12 cellular contexts compared by ENCODE assay signal in genomic region chr2:111945444-111946293, GRCh38. TPM values are rescaled to one million over a fixed set of nuclear protein-coding genes. Genes with fewer than 3 reads are reported as not detected.
DNase-seq lines count a peak whose midpoint lies in the region; ATAC-seq and TF ChIP-seq lines count a peak whose summit lies in the region.
"Had no signal": no experiment of that assay in that cellular context is flagged by ENCODE, and none has a peak within 500 bp of the region (broad histone marks: within the 10 kb centered on the region; RNA-seq: fewer than 3 reads in every experiment).

No MANE protein-coding gene starts in this region.

- H3K4me2 ChIP-seq in GM23338 = no peak overlapping the region

- no peaks in the 10 kb centered on the region for H3F3A ChIP-seq in GM23338 (replicated peaks; ENCODE audit: low read depth)

- peaks cover 12% of the 10 kb centered on the region; the same call in 2 of the 3 replicates for H3K36me3 Mint-ChIP-seq in GM23338 (ENCODE audit: low read depth)
- no peaks in the 10 kb centered on the region for H3K36me3 Mint-ChIP-seq in activated naive CD8-positive, alpha-beta T cell treated with anti-CD3 and anti-CD28 coated beads for 36 hours

- peaks cover 28% of the 10 kb centered on the region for H3K4me1 Mint-ChIP-seq in GM23338
- no peaks in the 10 kb centered on the region for H3K4me1 Mint-ChIP-seq in activated naive CD8-positive, alpha-beta T cell treated with anti-CD3 and anti-CD28 coated beads for 36 hours

- peak overlapping the region; percentile 88; the same call in 1 of the 2 replicates for H3K27ac Mint-ChIP-seq in GM23338
- H3K27ac Mint-ChIP-seq in activated naive CD8-positive, alpha-beta T cell treated with anti-CD3 and anti-CD28 coated beads for 36 hours = no peak overlapping the region

- 63% methylated on average over 2 of the region's 2 CpGs for WGBS in right lobe of liver (ENCODE audit: insufficient coverage, low coverage, low lambda C conversion rate, missing lambda C conversion rate)
- WGBS in stomach, 5 donors = 55 to 77% (median 68%) methylated on average over 2 of the region's 2 CpGs

- H3K27me3 Mint-ChIP-seq in GM23338 (ENCODE audit: insufficient read depth, low read depth, poor library complexity) = peaks cover 6% of the 10 kb centered on the region
- H3K27me3 Mint-ChIP-seq in activated naive CD8-positive, alpha-beta T cell treated with anti-CD3 and anti-CD28 coated beads for 36 hours = peaks cover 11% of the 10 kb centered on the region

- H3K9me3 Mint-ChIP-seq in GM23338 = no peaks in the 10 kb centered on the region
- H3K9me3 Mint-ChIP-seq in activated naive CD8-positive, alpha-beta T cell treated with anti-CD3 and anti-CD28 coated beads for 36 hours = no peaks in the 10 kb centered on the region

- DNase-seq in GM23338 (ENCODE audit: low spot score) (no peak), caudate nucleus (lab: John Stamatoyannopoulos, UW) (no peak), right lobe of liver (no peak), stomach (no peak), NCI-H774 (lab: John Stamatoyannopoulos, UW) (no peak)
- no peak for DNase-seq in activated naive CD8-positive, alpha-beta T cell treated with anti-CD3 and anti-CD28 coated beads for 36 hours
- DNase-seq: activated CD4-positive, alpha-beta T cell treated with anti-CD3 and anti-CD28 coated beads for 1 hour; activated T-cell treated with anti-CD3 and anti-CD28 coated beads, Interleukin-2, amount 50 U/mL, for 1 hour had no signal

- H3K27ac ChIP-seq in GM23338 (ENCODE audit: low read depth) (no peak overlapping the region), caudate nucleus (ENCODE audit: low read depth, low read length) (peak overlapping the region; percentile 79), right lobe of liver (peak overlapping the region in 2 of 3 donors; percentile 27 to 37), stomach (peak overlapping the region; percentile 53 to 83 (median 80))
- H3K27ac ChIP-seq: foreskin keratinocyte, neutrophil had no signal

- no peaks in the 10 kb centered on the region for H3K9me2 ChIP-seq in GM23338 (ENCODE audit: insufficient read depth)

- no peaks in the 10 kb centered on the region for H3K79me2 ChIP-seq in GM23338 (replicated peaks; ENCODE audit: insufficient read depth)

- no peaks in the 10 kb centered on the region for H3K27me3 ChIP-seq in GM23338 (ENCODE audit: insufficient read depth)
- no peaks in the 10 kb centered on the region for H3K27me3 ChIP-seq in right lobe of liver
- no peaks in the 10 kb centered on the region for H3K27me3 ChIP-seq in stomach
- H3K27me3 ChIP-seq: neutrophil had no signal

- TF ChIP-seq CTCF in GM23338 (conservative IDR thresholded peaks at IDR 0.05; ENCODE audit: low read depth in 2 of 2) (no peak), right lobe of liver (IDR thresholded peaks at IDR 0.05) (no peak), stomach (IDR thresholded peaks at IDR 0.05) (no peak)

- H4K20me1 ChIP-seq in GM23338 (replicated peaks; ENCODE audit: insufficient read depth) = peaks cover 8% of the 10 kb centered on the region; the same call in 1 of the 2 replicates

- H3K9me3 ChIP-seq in right lobe of liver (no peaks in the 10 kb centered on the region), stomach (no peaks in the 10 kb centered on the region)
- H3K9me3 ChIP-seq: neutrophil had no signal

- no peak overlapping the region for H2AFZ ChIP-seq in GM23338

- peak; percentile 56 for ATAC-seq in GM23338
- peak in 3 of 4 donors; percentile 36 to 52 (median 39) for ATAC-seq in right lobe of liver
- ATAC-seq in HG02981 (IDR thresholded peaks at IDR 0.05; ENCODE audit: unreplicated experiment) = no peak
- ATAC-seq in GM19452 (IDR thresholded peaks at IDR 0.05; ENCODE audit: unreplicated experiment) = no peak

- no peaks in the 10 kb centered on the region for H3K4me1 ChIP-seq in GM23338 (ENCODE audit: insufficient read depth)
- H3K4me1 ChIP-seq in right lobe of liver = peaks cover 0 to 30% (median 12%) of the 10 kb centered on the region in 4 donors
- H3K4me1 ChIP-seq in stomach = peaks cover 22 to 35% (median 29%) of the 10 kb centered on the region in 4 donors

- no peak overlapping the region for H3K4me3 Mint-ChIP-seq in GM23338
- H3K4me3 Mint-ChIP-seq in activated naive CD8-positive, alpha-beta T cell treated with anti-CD3 and anti-CD28 coated beads for 36 hours = no peak overlapping the region

- intact Hi-C loops in right lobe of liver (cut with DNase I) = no loop called here
- intact Hi-C loops in stomach (cut with DNase I; ENCODE audit: low total_unique reads) = no loop called here

- TF ChIP-seq POLR2A in right lobe of liver (IDR thresholded peaks at IDR 0.05) = no peak
- TF ChIP-seq POLR2A in stomach (IDR thresholded peaks at IDR 0.05) = no peak

- H3K4me3 ChIP-seq in GM23338 (no peak overlapping the region), right lobe of liver (no peak overlapping the region), stomach (no peak overlapping the region)

- H3K36me3 ChIP-seq in GM23338 (ENCODE audit: insufficient read depth) = no peaks in the 10 kb centered on the region
- H3K36me3 ChIP-seq in right lobe of liver = peaks cover 0 to 10% (median 4%) of the 10 kb centered on the region in 4 donors
- peaks cover 3 to 27% (median 17%) of the 10 kb centered on the region in 4 donors for H3K36me3 ChIP-seq in stomach
- H3K36me3 ChIP-seq: neutrophil had no signal

- TF ChIP-seq EP300 in stomach (IDR thresholded peaks at IDR 0.05) = no peak

TF ChIP-seq in GM23338, 12 proteins besides CTCF, POLR2A, EP300 and RAD21 (continues in another document):
- no peak for TF ChIP-seq REST (IDR thresholded peaks at IDR 0.05; ENCODE audit: unreplicated experiment)

RNA-seq across cellular contexts. Expression of gene MERTK, which starts 47.3 kb away (rescaled TPM):
- total RNA-seq in GM23338 (2014; rRNA removed; shearing (Covaris generic)) = 8.7 and 9.0 TPM in 2 replicates
- polyA plus RNA-seq in GM23338 (2016; fragmentation: Nextera tagmentation; extraction: Ambion mirVana) = 2.4 and 3.0 TPM in 2 replicates
- total RNA-seq in right lobe of liver = 10 to 100 TPM; 10.6 to 18.3 (median 13.1) TPM
- total RNA-seq in stomach = 10 to 100 TPM in 4 of 5 donors, 1 to 10 TPM in 1; 6.1 to 21.8 (median 17.4) TPM
- 1 to 10 TPM; 3.9 to 5.7 (median 5.3) TPM for polyA plus RNA-seq in stomach
- under 1 TPM; 0.33 to 0.44 TPM for total RNA-seq in activated naive CD8-positive, alpha-beta T cell treated with anti-CD3 and anti-CD28 coated beads for 36 hours

Comparison
In these comparisons a context has a peak if more than half of its experiments do, and no peak if none do; other contexts are left out.
1. ATAC-seq: peak in GM23338 (single experiment) and right lobe of liver (3 of 4); none in HG02981 (single experiment) and GM19452 (single experiment).